ENCODE assay signal across 8 cellular contexts in the genomic region with DNA sequence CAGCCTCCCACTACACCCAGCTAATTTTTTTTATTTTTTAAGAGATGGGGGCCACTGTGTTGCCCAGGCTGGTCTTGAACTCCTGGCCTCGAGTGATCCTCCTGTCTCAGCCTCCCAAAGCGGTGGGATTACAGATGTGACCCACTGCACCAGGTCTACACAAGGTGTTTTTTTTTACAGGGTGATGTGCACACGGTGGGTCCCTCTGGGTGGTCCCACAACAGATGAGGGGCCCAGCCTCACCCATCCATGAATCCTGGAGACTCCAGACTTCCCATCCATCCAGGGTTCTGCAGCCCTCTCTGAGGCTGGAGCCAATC. TPM values are rescaled to one million over a fixed set of nuclear protein-coding genes. Genes with fewer than 3 reads are reported as not detected.
DNase-seq lines count a peak whose midpoint lies in the region; ATAC-seq and TF ChIP-seq lines count a peak whose summit lies in the region.

No MANE protein-coding gene starts in this region.

- H3K4me3 ChIP-seq in ascending aorta = peak overlapping the region; percentile 46 to 56
- peak overlapping the region; percentile 48 for H3K4me3 ChIP-seq in lower lobe of right lung

- peaks cover 52% of the 10 kb centered on the region for H3K27me3 Mint-ChIP-seq in activated T-cell treated with anti-CD3 and anti-CD28 coated beads, Interleukin-2, amount 50 U/mL, for 72 hours (ENCODE audit: low read depth)
- H3K27me3 Mint-ChIP-seq in type B pancreatic cell = peaks cover 75% of the 10 kb centered on the region

- no peak overlapping the region for H3K27ac Mint-ChIP-seq in activated T-cell treated with anti-CD3 and anti-CD28 coated beads, Interleukin-2, amount 50 U/mL, for 72 hours
- no peak overlapping the region for H3K27ac Mint-ChIP-seq in type B pancreatic cell

- peak overlapping the region; percentile 34 to 41 for H3K4me3 Mint-ChIP-seq in activated T-cell treated with anti-CD3 and anti-CD28 coated beads, Interleukin-2, amount 50 U/mL, for 72 hours
- peak overlapping the region; percentile 39 for H3K4me3 Mint-ChIP-seq in type B pancreatic cell

- no peaks in the 10 kb centered on the region for H3K36me3 Mint-ChIP-seq in activated T-cell treated with anti-CD3 and anti-CD28 coated beads, Interleukin-2, amount 50 U/mL, for 72 hours (ENCODE audit: insufficient read depth in 2 of 2)
- no peaks in the 10 kb centered on the region for H3K36me3 Mint-ChIP-seq in type B pancreatic cell

- H3K36me3 ChIP-seq in ascending aorta = peaks cover 23 to 40% of the 10 kb centered on the region in 2 donors
- H3K36me3 ChIP-seq in lower lobe of right lung = peaks cover 26% of the 10 kb centered on the region

- no peaks in the 10 kb centered on the region for H3K27me3 ChIP-seq in ascending aorta
- H3K27me3 ChIP-seq in lower lobe of right lung (ENCODE audit: low read depth) = no peaks in the 10 kb centered on the region

- no peaks in the 10 kb centered on the region for H3K9me3 Mint-ChIP-seq in activated T-cell treated with anti-CD3 and anti-CD28 coated beads, Interleukin-2, amount 50 U/mL, for 72 hours
- H3K9me3 Mint-ChIP-seq in type B pancreatic cell = no peaks in the 10 kb centered on the region

- no peaks in the 10 kb centered on the region for H3K9me3 ChIP-seq in ascending aorta
- H3K9me3 ChIP-seq in lower lobe of right lung = no peaks in the 10 kb centered on the region

- TF ChIP-seq CTCF in ascending aorta (IDR thresholded peaks at IDR 0.05) (no peak), lower lobe of right lung (IDR thresholded peaks at IDR 0.05) (no peak), type B pancreatic cell (conservative IDR thresholded peaks at IDR 0.05) (no peak)

- peaks cover 2 to 28% of the 10 kb centered on the region in 2 donors for H3K4me1 ChIP-seq in ascending aorta
- H3K4me1 ChIP-seq in lower lobe of right lung = peaks cover 29% of the 10 kb centered on the region

- peaks cover 39% of the 10 kb centered on the region for H3K4me1 Mint-ChIP-seq in activated T-cell treated with anti-CD3 and anti-CD28 coated beads, Interleukin-2, amount 50 U/mL, for 72 hours (ENCODE audit: low read depth)
- no peaks in the 10 kb centered on the region for H3K4me1 Mint-ChIP-seq in type B pancreatic cell (ENCODE audit: unreplicated experiment)

- H3K27ac ChIP-seq in ascending aorta = peak overlapping the region; percentile 82 to 85
- H3K27ac ChIP-seq in lower lobe of right lung = peak overlapping the region; percentile 98

- ATAC-seq in activated T-cell treated with anti-CD3 and anti-CD28 coated beads, Interleukin-2, amount 50 U/mL, for 72 hours (replicated peaks in 1 of 2) = no peak
- ATAC-seq in lower lobe of right lung = no peak

- DNase-seq in activated T-cell treated with anti-CD3 and anti-CD28 coated beads, Interleukin-2, amount 50 U/mL, for 72 hours = no peak
- no peak for DNase-seq in activated T-cell treated with anti-CD3 and anti-CD28 coated beads for 4 hours
- no peak for DNase-seq in ascending aorta (ENCODE audit: low spot score in 2 of 2)
- no peak for DNase-seq in lower lobe of right lung
- no peak for DNase-seq in type B pancreatic cell (ENCODE audit: extremely low spot score, unreplicated experiment)
- no peak for DNase-seq in NCI-H1436 (lab: John Stamatoyannopoulos, UW)
- DNase-seq in NCI-H2107 treated with DMSO at 0.1 percent for 48 hours (lab: John Stamatoyannopoulos, UW; ENCODE audit: unreplicated experiment) = no peak
- DNase-seq in germinal center (ENCODE audit: low spot score) = no peak

- intact Hi-C loops in ascending aorta (cut with DNase I) (loop anchor here (1.0 to 10.0 kb wide), 6 partner anchors 31 to 1951 kb away; a partner anchor contains a TSS), lower lobe of right lung (cut with DNase I) (no loop called here)

RNA-seq across cellular contexts. Expression of a gene that starts 0.6 kb away (rescaled TPM):
- total RNA-seq in activated T-cell treated with anti-CD3 and anti-CD28 coated beads, Interleukin-2, amount 50 U/mL, for 72 hours = under 1 TPM; 0.36 to 0.76 TPM
- total RNA-seq in ascending aorta = 281 TPM
- total RNA-seq in lower lobe of right lung = 137 TPM
- total RNA-seq in type B pancreatic cell (ENCODE audit: low replicate concordance) = 1.4 and 2.1 TPM in 2 replicates

Comparison
In these comparisons a context has a peak if more than half of its experiments do, and no peak if none do; other contexts are left out.
1. RNA of a gene that starts 0.6 kb away (total RNA-seq): 281 TPM in ascending aorta (single experiment) and 137 TPM in lower lobe of right lung (single experiment); 1.4 to 2.1 TPM in type B pancreatic cell and 0.36 to 0.76 TPM in activated T-cell treated with anti-CD3 and anti-CD28 coated beads, Interleukin-2, amount 50 U/mL, for 72 hours; every median in the first group is over 10 times any median in the second.